Comparison of ENCODE assay signal across 13 cellular contexts in the genomic region with DNA sequence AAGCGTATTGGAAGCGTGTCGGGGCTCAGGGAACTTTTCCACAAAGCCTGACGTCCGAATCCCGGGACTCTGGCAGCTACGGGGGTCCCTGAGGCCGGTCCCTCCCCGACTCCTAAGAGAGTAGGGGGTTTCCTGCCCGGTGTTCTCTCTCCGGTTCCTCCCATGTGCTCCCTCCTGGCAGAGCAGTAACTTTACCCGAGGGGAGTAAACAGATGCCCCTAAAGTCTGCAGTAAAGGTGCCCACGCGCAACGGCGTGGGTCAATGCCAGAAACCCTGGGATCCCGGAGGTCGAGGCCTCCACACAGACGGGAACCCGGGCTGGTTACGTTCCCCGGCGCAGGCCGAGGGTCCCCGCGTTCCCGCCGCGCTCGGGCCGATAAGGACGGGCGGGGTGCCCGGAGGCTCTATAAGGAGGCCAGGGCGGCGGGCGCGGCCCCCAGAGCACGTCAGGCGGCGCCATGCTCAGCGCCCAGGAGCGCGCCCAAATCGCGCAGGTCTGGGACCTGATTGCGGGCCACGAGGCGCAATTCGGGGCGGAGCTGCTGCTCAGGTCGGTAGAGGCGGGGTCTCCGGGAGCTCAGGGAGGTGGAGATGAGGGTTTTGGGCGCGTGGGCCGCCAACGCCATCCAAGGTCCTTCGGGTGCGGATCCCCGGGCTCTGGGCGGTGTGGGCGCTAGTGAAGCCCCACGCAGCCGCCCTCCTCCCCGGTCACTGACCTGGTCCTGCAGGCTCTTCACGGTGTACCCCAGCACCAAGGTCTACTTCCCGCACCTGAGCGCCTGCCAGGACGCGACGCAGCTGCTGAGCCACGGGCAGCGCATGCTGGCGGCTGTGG. TPM values are rescaled to one million over a fixed set of nuclear protein-coding genes. Genes with fewer than 3 reads are reported as not detected.
DNase-seq lines count a peak whose midpoint lies in the region; ATAC-seq and TF ChIP-seq lines count a peak whose summit lies in the region.
"Had no signal": no experiment of that assay in that cellular context is flagged by ENCODE, and none has a peak within 500 bp of the region (broad histone marks: within the 10 kb centered on the region; RNA-seq: fewer than 3 reads in every experiment).

A gene with protein sequence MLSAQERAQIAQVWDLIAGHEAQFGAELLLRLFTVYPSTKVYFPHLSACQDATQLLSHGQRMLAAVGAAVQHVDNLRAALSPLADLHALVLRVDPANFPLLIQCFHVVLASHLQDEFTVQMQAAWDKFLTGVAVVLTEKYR (plus strand): TSS at position 440 of the 836 bp plus-strand sequence. CDS start 20 bp downstream, at position 460.

- H3K4me1 ChIP-seq in BLaER1, result peaks cover 12% of the 10 kb centered on the region

- peaks cover 0 to 11% of the 10 kb centered on the region in 2 donors for H3K4me1 Mint-ChIP-seq in natural killer cell
- peaks cover 4% of the 10 kb centered on the region for H3K4me1 Mint-ChIP-seq in activated T-helper 2 cell treated with anti-CD3 and anti-CD28 coated beads, Interferon-gamma antibody, Interleukin-2, Interleukin-4, amounts not matched to agents 10 μg/mL and 5 μg/mL and 100 μg/mL, durations not matched to agents 14 hours and 24 hours and 36 hours (ENCODE audit: low read depth)

- peak within 1 kb of the TSS; percentile 58 for H3K4me3 ChIP-seq in BLaER1
- H3K4me3 ChIP-seq in HL-60 (replicated peaks; ENCODE audit: insufficient read depth, low read length), result peak within 1 kb of the TSS; percentile 18; the same call in 1 of the 2 replicates
- H3K4me3 ChIP-seq in coronary artery, result peak within 1 kb of the TSS; percentile 47
- H3K4me3 ChIP-seq: PC-9 had no signal

- peak in 2 of 3 donors; percentile 26 to 29 for ATAC-seq in natural killer cell
- no peak for ATAC-seq in GM19035 (IDR thresholded peaks at IDR 0.05; ENCODE audit: unreplicated experiment)
- ATAC-seq in GM18511 (IDR thresholded peaks at IDR 0.05; ENCODE audit: unreplicated experiment), result no peak

- no peaks in the 10 kb centered on the region for H3K9me3 ChIP-seq in BLaER1

- no peak for TF ChIP-seq CTCF in HL-60 (IDR thresholded peaks at IDR 0.05; ENCODE audit: insufficient read depth, low read length)
- TF ChIP-seq CTCF in coronary artery (IDR thresholded peaks at IDR 0.05), result no peak
- no peak for TF ChIP-seq CTCF in natural killer cell (IDR thresholded peaks at IDR 0.05)

- no peaks in the 10 kb centered on the region for H3K9me3 Mint-ChIP-seq in natural killer cell
- no peaks in the 10 kb centered on the region for H3K9me3 Mint-ChIP-seq in activated T-helper 2 cell treated with anti-CD3 and anti-CD28 coated beads, Interferon-gamma antibody, Interleukin-2, Interleukin-4, amounts not matched to agents 10 μg/mL and 5 μg/mL and 100 μg/mL, durations not matched to agents 14 hours and 24 hours and 36 hours

- peak within 1 kb of the TSS; percentile 58 for H3K4me3 Mint-ChIP-seq in natural killer cell
- no peak within 1 kb of the TSS for H3K4me3 Mint-ChIP-seq in activated T-helper 2 cell treated with anti-CD3 and anti-CD28 coated beads, Interferon-gamma antibody, Interleukin-2, Interleukin-4, amounts not matched to agents 10 μg/mL and 5 μg/mL and 100 μg/mL, durations not matched to agents 14 hours and 24 hours and 36 hours (ENCODE audit: low read depth)

- peaks cover 3 to 38% of the 10 kb centered on the region in 2 donors for H3K27me3 Mint-ChIP-seq in natural killer cell (ENCODE audit: low read depth in 2 of 2)
- peaks cover 47% of the 10 kb centered on the region for H3K27me3 Mint-ChIP-seq in activated T-helper 2 cell treated with anti-CD3 and anti-CD28 coated beads, Interferon-gamma antibody, Interleukin-2, Interleukin-4, amounts not matched to agents 10 μg/mL and 5 μg/mL and 100 μg/mL, durations not matched to agents 14 hours and 24 hours and 36 hours (ENCODE audit: low read depth)

- H3K4me2 ChIP-seq in BLaER1, result peak within 1 kb of the TSS; percentile 81
- H3K4me2 ChIP-seq: KMS-11, PC-9 had no signal

- H3K27me3 ChIP-seq in BLaER1 (peaks cover 87% of the 10 kb centered on the region), HL-60 (ENCODE audit: insufficient read depth, poor library complexity, severe bottlenecking) (peaks cover 54% of the 10 kb centered on the region)

- H3K36me3 ChIP-seq in BLaER1, result no peaks in the 10 kb centered on the region

- no peak for DNase-seq in HL-60 (ENCODE audit: low read depth in 1 of 2, low spot score in 1 of 2)
- no peak for DNase-seq in coronary artery (ENCODE audit: low spot score)
- DNase-seq in natural killer cell, result no peak
- DNase-seq in activated T-helper 2 cell treated with anti-CD3 and anti-CD28 coated beads, Interferon-gamma antibody, Interleukin-2, Interleukin-4, amounts not matched to agents 10 μg/mL and 5 μg/mL and 100 μg/mL, durations not matched to agents 14 hours and 24 hours and 36 hours (ENCODE audit: low spot score), result no peak
- no peak for DNase-seq in pons (ENCODE audit: low spot score)
- DNase-seq: GOT3, PC-9 had no signal

- no peak within 1 kb of the TSS for H3K27ac Mint-ChIP-seq in natural killer cell
- no peak within 1 kb of the TSS for H3K27ac Mint-ChIP-seq in activated T-helper 2 cell treated with anti-CD3 and anti-CD28 coated beads, Interferon-gamma antibody, Interleukin-2, Interleukin-4, amounts not matched to agents 10 μg/mL and 5 μg/mL and 100 μg/mL, durations not matched to agents 14 hours and 24 hours and 36 hours

- peaks cover 59% of the 10 kb centered on the region for H4K20me1 ChIP-seq in BLaER1

- H3K9ac ChIP-seq in BLaER1, result no peak within 1 kb of the TSS
- H3K9ac ChIP-seq: KMS-11 had no signal

- no peaks in the 10 kb centered on the region for H3K36me3 Mint-ChIP-seq in natural killer cell
- H3K36me3 Mint-ChIP-seq in activated T-helper 2 cell treated with anti-CD3 and anti-CD28 coated beads, Interferon-gamma antibody, Interleukin-2, Interleukin-4, amounts not matched to agents 10 μg/mL and 5 μg/mL and 100 μg/mL, durations not matched to agents 14 hours and 24 hours and 36 hours (ENCODE audit: low read depth), result no peaks in the 10 kb centered on the region

- no peak within 1 kb of the TSS for H3K27ac ChIP-seq in BLaER1
- H3K27ac ChIP-seq in HL-60 (replicated peaks), result no peak within 1 kb of the TSS
- no peak within 1 kb of the TSS for H3K27ac ChIP-seq in coronary artery
- H3K27ac ChIP-seq: KMS-11, PC-9 had no signal

- intact Hi-C loops in natural killer cell (cut with micrococcal nuclease), result no loop called here
- intact Hi-C loops in activated T-helper 2 cell treated with anti-CD3 and anti-CD28 coated beads, Interferon-gamma antibody, Interleukin-2, Interleukin-4, amounts not matched to agents 10 μg/mL and 5 μg/mL and 100 μg/mL, durations not matched to agents 14 hours and 24 hours and 36 hours (cut with micrococcal nuclease), result no loop called here

RNA-seq across cellular contexts. Expression of the gene that starts here (rescaled TPM):
- total RNA-seq in natural killer cell, result not detected
- not detected in 2 replicates for total RNA-seq in activated T-helper 2 cell treated with anti-CD3 and anti-CD28 coated beads, Interferon-gamma antibody, Interleukin-2, Interleukin-4, amounts not matched to agents 10 μg/mL and 5 μg/mL and 100 μg/mL, durations not matched to agents 14 hours and 24 hours and 36 hours
- total RNA-seq: activated CD8-positive, alpha-beta memory T cell treated with anti-CD3 and anti-CD28 coated beads for 36 hours; mononuclear cell; PC-9 had no signal

Comparison
In these comparisons a context has a peak if more than half of its experiments do, and no peak if none do; other contexts are left out.
1. Peak in ATAC-seq in natural killer cell; RNA of the gene not detected or under 1 TPM.